In the genomic region with DNA sequence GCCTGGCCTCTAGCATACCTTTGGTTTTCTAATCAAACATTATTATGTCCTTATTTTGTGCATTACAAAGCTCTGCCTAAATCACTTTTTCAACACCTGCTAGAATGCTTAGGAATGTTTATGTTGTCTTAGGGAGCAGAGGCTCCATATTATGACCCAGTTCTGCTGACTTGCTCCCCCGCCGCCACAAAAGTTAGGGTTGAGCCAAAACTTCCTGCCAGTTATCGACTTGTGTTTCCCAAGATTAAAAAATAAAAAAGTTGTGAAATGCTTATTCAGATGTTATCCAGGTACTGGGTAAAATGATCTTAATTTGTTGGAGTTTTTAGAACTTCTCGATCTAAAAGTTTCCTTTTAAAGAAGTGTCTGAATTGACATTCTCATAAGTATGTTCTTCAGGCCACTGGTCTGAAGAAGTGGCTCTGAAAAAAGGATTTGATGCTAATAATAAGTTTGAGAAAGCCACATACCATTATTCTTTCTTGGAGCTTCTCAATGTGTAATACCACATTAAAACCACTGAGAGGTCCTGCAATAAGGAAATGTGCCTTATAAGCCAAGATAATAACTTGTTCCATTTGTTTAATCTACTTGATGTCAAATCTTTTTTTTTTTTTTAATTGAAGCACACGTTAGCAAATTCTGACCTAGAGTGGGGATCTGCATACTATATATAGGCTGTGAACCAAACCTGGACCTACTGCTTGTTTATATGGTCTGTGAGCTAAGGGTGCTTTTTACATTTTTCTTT, we compare ENCODE assay signal across 1 cellular context.
TF ChIP-seq lines count a peak whose summit lies in the region.

No MANE protein-coding gene starts in this region.

TF ChIP-seq in neural cell, 6 proteins besides CTCF, POLR2A, EP300 and RAD21 (continued from another document):
- TF ChIP-seq TAF1 (IDR thresholded peaks at IDR 0.05; ENCODE audit: low read depth): no peak
- TF ChIP-seq MXI1 (conservative IDR thresholded peaks at IDR 0.05; ENCODE audit: poor library complexity, severe bottlenecking): no peak
- no peak for TF ChIP-seq SMC3 (conservative IDR thresholded peaks at IDR 0.05; ENCODE audit: poor library complexity)
- TF ChIP-seq POLR2AphosphoS5 (IDR thresholded peaks at IDR 0.05): no peak
